ENCODE assay signal across 16 cellular contexts in the genomic region with DNA sequence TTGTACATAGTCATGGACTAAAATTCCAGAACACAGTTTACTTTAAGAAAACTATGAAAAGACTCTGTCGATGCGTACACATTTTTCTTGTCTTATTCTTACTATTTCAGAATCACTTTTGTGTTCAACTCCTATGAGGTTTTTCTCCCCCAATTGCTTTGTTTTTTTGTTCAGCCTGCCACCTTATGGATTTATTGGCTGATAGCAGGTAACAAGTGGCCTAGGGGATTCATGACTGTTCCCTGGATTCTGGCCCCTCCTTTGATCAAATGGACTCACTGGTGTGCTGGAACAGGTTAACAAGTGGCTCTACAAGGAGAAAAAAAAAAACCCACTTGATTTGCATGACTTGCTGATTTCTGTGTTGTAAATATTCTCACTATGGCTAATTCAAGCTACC. TPM values are rescaled to one million over a fixed set of nuclear protein-coding genes. Genes with fewer than 3 reads are reported as not detected.
A peak's percentile ranks its signal among the peaks of the same experiment; 100 is the strongest.
DNase-seq lines count a peak whose midpoint lies in the region; ATAC-seq and TF ChIP-seq lines count a peak whose summit lies in the region.
"Had no signal": no experiment of that assay in that cellular context is flagged by ENCODE, and none has a peak within 500 bp of the region (broad histone marks: within the 10 kb centered on the region; RNA-seq: fewer than 3 reads in every experiment).

No MANE protein-coding gene starts in this region.

- H3K27ac Mint-ChIP-seq in endodermal cell: no peak overlapping the region
- no peak overlapping the region for H3K27ac Mint-ChIP-seq in activated T-helper 17 cell treated with anti-CD3 and anti-CD28 coated beads, Interleukin-2, amount 50 U/mL, for 72 hours
- H3K27ac Mint-ChIP-seq in stimulated activated naive CD8-positive, alpha-beta T cell treated with anti-CD3 and anti-CD28 coated beads, Interleukin-15, amount 100 ng/mL, for 72 hours: peak overlapping the region in 1 of 2 donors; percentile 54
- H3K27ac Mint-ChIP-seq: activated naive CD8-positive, alpha-beta T cell treated with anti-CD3 and anti-CD28 coated beads, Interleukin-2, amount 50 U/mL, for 24 hours; memory B cell had no signal

- no peak for ATAC-seq in activated T-helper 17 cell treated with anti-CD3 and anti-CD28 coated beads, Interleukin-2, amount 50 U/mL, for 72 hours (replicated peaks)
- ATAC-seq in stimulated activated naive CD8-positive, alpha-beta T cell treated with anti-CD3 and anti-CD28 coated beads, Interleukin-15, amount 100 ng/mL, for 72 hours: no peak
- no peak for ATAC-seq in HG03460 (IDR thresholded peaks at IDR 0.05; ENCODE audit: unreplicated experiment)
- ATAC-seq: activated naive CD8-positive, alpha-beta T cell treated with anti-CD3 and anti-CD28 coated beads, Interleukin-2, amount 50 U/mL, for 24 hours had no signal

- peaks cover 12% of the 10 kb centered on the region for H3K4me1 ChIP-seq in endodermal cell (ENCODE audit: control insufficient read depth, insufficient read depth, low read length)

- H3K9me3 ChIP-seq in endodermal cell (ENCODE audit: control insufficient read depth, low read length): no peaks in the 10 kb centered on the region
- H3K9me3 ChIP-seq: SJSA1, thyroid gland had no signal

- no peak overlapping the region for H3K4me3 Mint-ChIP-seq in endodermal cell
- H3K4me3 Mint-ChIP-seq in activated T-helper 17 cell treated with anti-CD3 and anti-CD28 coated beads, Interleukin-2, amount 50 U/mL, for 72 hours: no peak overlapping the region
- no peak overlapping the region for H3K4me3 Mint-ChIP-seq in stimulated activated naive CD8-positive, alpha-beta T cell treated with anti-CD3 and anti-CD28 coated beads, Interleukin-15, amount 100 ng/mL, for 72 hours
- H3K4me3 Mint-ChIP-seq: activated naive CD8-positive, alpha-beta T cell treated with anti-CD3 and anti-CD28 coated beads, Interleukin-2, amount 50 U/mL, for 24 hours; CD4-positive, alpha-beta memory T cell; memory B cell had no signal

- H3K36me3 Mint-ChIP-seq in endodermal cell (ENCODE audit: low read depth): no peaks in the 10 kb centered on the region
- no peaks in the 10 kb centered on the region for H3K36me3 Mint-ChIP-seq in activated T-helper 17 cell treated with anti-CD3 and anti-CD28 coated beads, Interleukin-2, amount 50 U/mL, for 72 hours (ENCODE audit: low read depth)
- H3K36me3 Mint-ChIP-seq: CD4-positive, alpha-beta memory T cell; memory B cell had no signal

- H3K27ac ChIP-seq in endodermal cell (ENCODE audit: low read depth, low read length): no peak overlapping the region
- H3K27ac ChIP-seq: SJSA1, thyroid gland had no signal

- H3K4me3 ChIP-seq in endodermal cell (ENCODE audit: low read length): no peak overlapping the region
- H3K4me3 ChIP-seq: SJSA1, thyroid gland had no signal

- no peaks in the 10 kb centered on the region for H3K9me3 Mint-ChIP-seq in endodermal cell
- H3K9me3 Mint-ChIP-seq in activated T-helper 17 cell treated with anti-CD3 and anti-CD28 coated beads, Interleukin-2, amount 50 U/mL, for 72 hours: no peaks in the 10 kb centered on the region
- H3K9me3 Mint-ChIP-seq in stimulated activated naive CD8-positive, alpha-beta T cell treated with anti-CD3 and anti-CD28 coated beads, Interleukin-15, amount 100 ng/mL, for 72 hours: no peaks in the 10 kb centered on the region
- H3K9me3 Mint-ChIP-seq: activated naive CD8-positive, alpha-beta T cell treated with anti-CD3 and anti-CD28 coated beads, Interleukin-2, amount 50 U/mL, for 24 hours; CD4-positive, alpha-beta memory T cell; memory B cell had no signal

- WGBS in endodermal cell (ENCODE audit: insufficient coverage in 1 of 2, insufficient read length in 1 of 2), 2 experiments: 91 to 100% methylated on average over 2 of the region's 2 CpGs

- peak; percentile 30 for DNase-seq in Caki2 (ENCODE audit: low read depth)
- no peak for DNase-seq in GM13977 (ENCODE audit: low spot score)
- DNase-seq in NCI-H526 treated with DMSO at 0.1 percent for 48 hours (lab: John Stamatoyannopoulos, UW): peak; percentile 36
- no peak for DNase-seq in endodermal cell
- no peak for DNase-seq in stimulated activated naive CD8-positive, alpha-beta T cell treated with anti-CD3 and anti-CD28 coated beads, Interleukin-15, amount 100 ng/mL, for 72 hours
- no peak for DNase-seq in activated gamma-delta T cell treated with Interleukin-2 at 50 U/mL for 16 hours
- DNase-seq: activated naive CD8-positive, alpha-beta T cell treated with anti-CD3 and anti-CD28 coated beads, Interleukin-2, amount 50 U/mL, for 24 hours; CD4-positive, alpha-beta memory T cell; NCI-H1048; NCI-H446; occipital lobe; thyroid gland had no signal

- H3K27me3 ChIP-seq in endodermal cell (ENCODE audit: control insufficient read depth, insufficient read depth, low read length, poor library complexity, severe bottlenecking): no peaks in the 10 kb centered on the region
- H3K27me3 ChIP-seq: SJSA1, thyroid gland had no signal

- H3K36me3 ChIP-seq in endodermal cell (ENCODE audit: control insufficient read depth, insufficient read depth, low read length): no peaks in the 10 kb centered on the region
- H3K36me3 ChIP-seq: SJSA1, thyroid gland had no signal

- no peak overlapping the region for H3K9ac ChIP-seq in endodermal cell (ENCODE audit: extremely low read depth, low read length, poor library complexity, severe bottlenecking)

- TF ChIP-seq CTCF in GM13977 (IDR thresholded peaks at IDR 0.05; ENCODE audit: extremely low read depth, insufficient read depth, missing control alignments) (peak; percentile 45), endodermal cell (conservative IDR thresholded peaks at IDR 0.05) (peak; percentile 34)

- peaks cover 24% of the 10 kb centered on the region for H3K4me1 Mint-ChIP-seq in endodermal cell
- peaks cover 4% of the 10 kb centered on the region for H3K4me1 Mint-ChIP-seq in activated T-helper 17 cell treated with anti-CD3 and anti-CD28 coated beads, Interleukin-2, amount 50 U/mL, for 72 hours
- H3K4me1 Mint-ChIP-seq in stimulated activated naive CD8-positive, alpha-beta T cell treated with anti-CD3 and anti-CD28 coated beads, Interleukin-15, amount 100 ng/mL, for 72 hours: peaks cover 15% of the 10 kb centered on the region

- no peaks in the 10 kb centered on the region for H3K27me3 Mint-ChIP-seq in endodermal cell (ENCODE audit: insufficient read depth)
- no peaks in the 10 kb centered on the region for H3K27me3 Mint-ChIP-seq in activated T-helper 17 cell treated with anti-CD3 and anti-CD28 coated beads, Interleukin-2, amount 50 U/mL, for 72 hours
- H3K27me3 Mint-ChIP-seq in stimulated activated naive CD8-positive, alpha-beta T cell treated with anti-CD3 and anti-CD28 coated beads, Interleukin-15, amount 100 ng/mL, for 72 hours: no peaks in the 10 kb centered on the region
- H3K27me3 Mint-ChIP-seq: activated naive CD8-positive, alpha-beta T cell treated with anti-CD3 and anti-CD28 coated beads, Interleukin-2, amount 50 U/mL, for 24 hours; memory B cell had no signal

- in situ Hi-C loops in Caki2 (cut with HindIII; ENCODE audit: low pct_unique_long_range_greater_than_20kb, low sequenced_read_pairs): no loop called here
- in situ Hi-C loops in GM13977 (cut with MboI; ENCODE audit: low pct_unique_long_range_greater_than_20kb, low sequenced_read_pairs, unreplicated experiment): loop anchor here (10.0 kb wide), 1 partner anchor 120 kb away; no protein-coding TSS in a partner anchor

RNA-seq across cellular contexts. Expression of a gene that starts 10.6 kb away (rescaled TPM):
- total RNA-seq in Caki2 (2014; rRNA removed; shearing (Covaris generic); ENCODE audit: low replicate concordance): not detected in 2 replicates
- not detected for total RNA-seq in endodermal cell
- not detected for polyA plus RNA-seq in endodermal cell (2013, experiment 1 of 2)
- not detected for polyA plus RNA-seq in endodermal cell (2013, experiment 2 of 2)
- not detected for total RNA-seq in activated T-helper 17 cell treated with anti-CD3 and anti-CD28 coated beads, Interleukin-2, amount 50 U/mL, for 72 hours
- total RNA-seq: CD4-positive, alpha-beta memory T cell; occipital lobe; SJSA1; thyroid gland had no signal
- polyA plus RNA-seq: CD4-positive, alpha-beta memory T cell had no signal

Comparison
In these comparisons a context has a peak if more than half of its experiments do, and no peak if none do; other contexts are left out.
1. DNase-seq: peak in Caki2 (single experiment) and NCI-H526 treated with DMSO at 0.1 percent for 48 hours (single experiment); none in GM13977 (single experiment), endodermal cell (single experiment), stimulated activated naive CD8-positive, alpha-beta T cell treated with anti-CD3 and anti-CD28 coated beads, Interleukin-15, amount 100 ng/mL, for 72 hours (0 of 2) and activated gamma-delta T cell treated with Interleukin-2 at 50 U/mL for 16 hours (single experiment).